ENCODE assay signal across 27 cellular contexts in genomic region chr16:81834868-81835267, GRCh38. TPM values are rescaled to one million over a fixed set of nuclear protein-coding genes. Genes with fewer than 3 reads are reported as not detected.
"Had no signal": no experiment of that assay in that cellular context is flagged by ENCODE, and none has a peak within 500 bp of the region (broad histone marks: within the 10 kb centered on the region; RNA-seq: fewer than 3 reads in every experiment).

No MANE protein-coding gene starts in this region.

- H3K4me1 ChIP-seq: prostate gland, testis had no signal

- H3K36me3 ChIP-seq: brain microvascular endothelial cell, lower lobe of right lung, prostate gland, right atrium auricular region, stomach had no signal

- H3K9me3 Mint-ChIP-seq: activated CD4-positive, alpha-beta T cell treated with anti-CD3 and anti-CD28 coated beads, Interleukin-2, amount 10 ng/mL, durations not matched to agents 24 days and 14 days; activated naive CD4-positive, alpha-beta T cell treated with anti-CD3 and anti-CD28 coated beads, Interleukin-2, amount 10 ng/mL, durations not matched to agents 7 days and 5 days; activated naive CD8-positive, alpha-beta T cell treated with anti-CD3 and anti-CD28 coated beads, Interleukin-2, amount 50 U/mL, for 24 hours; type B pancreatic cell had no signal

- H3K27me3 ChIP-seq: brain microvascular endothelial cell, right atrium auricular region, stomach, testis had no signal

- ATAC-seq: activated CD8-positive, alpha-beta T cell treated with anti-CD3 and anti-CD28 coated beads, Interleukin-2, amount 10 ng/mL, durations not matched to agents 7 days and 5 days; activated naive CD8-positive, alpha-beta T cell treated with anti-CD3 and anti-CD28 coated beads, Interleukin-2, amount 50 U/mL, for 24 hours; left colon; lower lobe of right lung had no signal

- H3K9me3 ChIP-seq: lower lobe of right lung, prostate gland, right atrium auricular region, stomach, testis had no signal

- H3K36me3 Mint-ChIP-seq: activated naive CD4-positive, alpha-beta T cell treated with anti-CD3 and anti-CD28 coated beads, Interleukin-2, amount 10 ng/mL, durations not matched to agents 7 days and 5 days; type B pancreatic cell had no signal

- H3K27me3 Mint-ChIP-seq: activated CD4-positive, alpha-beta T cell treated with anti-CD3 and anti-CD28 coated beads, Interleukin-2, amount 10 ng/mL, durations not matched to agents 24 days and 14 days; activated naive CD8-positive, alpha-beta T cell treated with anti-CD3 and anti-CD28 coated beads, Interleukin-2, amount 50 U/mL, for 24 hours; type B pancreatic cell had no signal

- H3K4me3 ChIP-seq: coronary artery, lower lobe of right lung, prostate gland, right atrium auricular region, stomach, testis had no signal

- H3K4me3 Mint-ChIP-seq: activated CD4-positive, alpha-beta T cell treated with anti-CD3 and anti-CD28 coated beads, Interleukin-2, amount 10 ng/mL, durations not matched to agents 24 days and 14 days; activated CD8-positive, alpha-beta T cell treated with anti-CD3 and anti-CD28 coated beads, Interleukin-2, amount 10 ng/mL, durations not matched to agents 7 days and 5 days; activated naive CD4-positive, alpha-beta T cell treated with anti-CD3 and anti-CD28 coated beads, Interleukin-2, amount 10 ng/mL, durations not matched to agents 7 days and 5 days; activated naive CD8-positive, alpha-beta T cell treated with anti-CD3 and anti-CD28 coated beads, Interleukin-2, amount 50 U/mL, for 24 hours; type B pancreatic cell had no signal

- H3K27ac ChIP-seq: brain microvascular endothelial cell, coronary artery, lower lobe of right lung, prostate gland, right atrium auricular region, stomach, testis had no signal

- H3K27ac Mint-ChIP-seq: activated CD4-positive, alpha-beta T cell treated with anti-CD3 and anti-CD28 coated beads, Interleukin-2, amount 10 ng/mL, durations not matched to agents 24 days and 14 days; activated CD8-positive, alpha-beta T cell treated with anti-CD3 and anti-CD28 coated beads, Interleukin-2, amount 10 ng/mL, durations not matched to agents 7 days and 5 days; activated naive CD4-positive, alpha-beta T cell treated with anti-CD3 and anti-CD28 coated beads, Interleukin-2, amount 10 ng/mL, durations not matched to agents 7 days and 5 days; activated naive CD8-positive, alpha-beta T cell treated with anti-CD3 and anti-CD28 coated beads, Interleukin-2, amount 50 U/mL, for 24 hours; type B pancreatic cell had no signal

- DNase-seq: activated CD4-positive, alpha-beta T cell treated with anti-CD3 and anti-CD28 coated beads, Interleukin-2, amount 10 ng/mL, durations not matched to agents 24 days and 14 days; activated CD4-positive, CD25-positive, alpha-beta regulatory T cell; activated CD8-positive, alpha-beta memory T cell treated with anti-CD3 and anti-CD28 coated beads, Interleukin-2, amount 50 U/mL, for 4 hours; activated CD8-positive, alpha-beta T cell treated with anti-CD3 and anti-CD28 coated beads, Interleukin-2, amount 10 ng/mL, durations not matched to agents 7 days and 5 days; activated effector memory CD4-positive, alpha-beta T cell treated with Interleukin-2 at 50 U/mL for 16 hours; activated naive CD4-positive, alpha-beta T cell treated with anti-CD3 and anti-CD28 coated beads, Interleukin-2, amount 10 ng/mL, durations not matched to agents 7 days and 5 days; activated naive CD8-positive, alpha-beta T cell treated with anti-CD3 and anti-CD28 coated beads, Interleukin-2, amount 50 U/mL, for 24 hours; activated T-cell treated with anti-CD3 and anti-CD28 coated beads, Interleukin-2, amount 50 U/mL, for 48 hours; aorta; brain microvascular endothelial cell; erythroblast; foreskin melanocyte; glutamatergic neuron; hippocampal formation; islet precursor cell; left colon; lower lobe of right lung; stimulated activated CD4-positive, alpha-beta T cell treated with anti-CD3 and anti-CD28 coated beads, Interleukin-2, amount 100 ng/mL, for 48 hours; stomach; T-helper 1 cell; T-helper 9 cell; testis had no signal

RNA-seq across cellular contexts. Expression of gene PLCG2, which starts 55.8 kb away (rescaled TPM):
- polyA plus RNA-seq: neural cell had no signal
